1 cellular context compared by ENCODE assay signal in genomic region chr9:105656131-105656921, GRCh38.
TF ChIP-seq lines count a peak whose summit lies in the region.

No MANE protein-coding gene starts in this region.

TF ChIP-seq in K562, 482 proteins besides CTCF, POLR2A, EP300 and RAD21 (continued from another document):
- TF ChIP-seq CTCFL (IDR thresholded peaks at IDR 0.05; ENCODE audit: borderline replicate concordance, insufficient read depth, low read depth, low read length, poor library complexity, severe bottlenecking) (peak; percentile 23), MLX (CRISPR knock-in tag; conservative IDR thresholded peaks at IDR 0.05) (0 out of 4 replicates have a peak, but pooled peaks of 1 of the 2 experiments have one; percentile 65), POLR2G (IDR thresholded peaks at IDR 0.05; ENCODE audit: low read depth, low read length) (peak; percentile 88), DIDO1 (tag; IDR thresholded peaks at IDR 0.05; ENCODE audit: low read depth) (no peak), ZNF431 (CRISPR knock-in tag; IDR thresholded peaks at IDR 0.05) (0 out of 2 replicates have a peak, but pooled peaks have one; percentile 72), BCOR (IDR thresholded peaks at IDR 0.05) (peak; percentile 22; the same call in 1 of the 2 replicates)
